Comparison of ENCODE assay signal across 1 cellular context in the genomic region with DNA sequence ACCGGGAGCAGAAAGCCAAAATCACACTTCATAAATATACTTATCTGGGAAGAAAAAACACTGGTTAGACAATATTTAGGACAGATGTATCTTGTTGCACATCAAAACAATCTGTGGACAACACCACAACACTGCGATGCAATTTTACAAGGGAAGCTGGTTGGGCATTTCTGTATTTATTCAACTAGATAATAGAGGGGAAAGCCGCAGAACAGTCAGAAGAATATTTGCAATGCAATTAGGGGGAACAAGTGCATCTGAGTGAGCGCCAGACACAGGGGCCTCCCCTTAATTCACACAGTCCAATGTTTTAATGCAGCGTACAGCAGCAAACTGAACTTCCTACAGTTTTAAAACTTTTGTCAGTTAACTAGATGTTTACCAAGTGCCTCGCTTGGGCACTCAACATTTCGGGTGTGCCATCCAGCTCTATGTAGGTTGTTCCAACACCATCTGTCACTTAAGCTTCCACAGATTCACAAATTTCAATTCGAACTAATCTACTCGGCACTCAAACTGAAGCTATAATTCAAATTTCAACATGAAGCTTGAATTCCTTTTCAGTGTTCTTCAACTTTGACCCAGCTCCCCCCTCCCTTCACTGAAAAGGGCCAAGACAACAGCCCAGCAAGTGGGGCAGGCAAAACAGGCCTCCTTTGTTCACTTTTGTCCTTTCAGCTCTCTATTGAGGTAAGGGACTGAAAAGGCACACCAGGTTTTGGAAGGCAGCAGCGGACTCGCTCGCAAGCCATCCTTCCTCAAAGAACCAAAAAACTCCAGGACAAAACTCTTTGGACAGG.
TF ChIP-seq lines count a peak whose summit lies in the region.

No MANE protein-coding gene starts in this region.

TF ChIP-seq in HEK293, 187 proteins besides CTCF, POLR2A, EP300 and RAD21 (continued from another document and continues in another):
- TF ChIP-seq, protein P1, sequence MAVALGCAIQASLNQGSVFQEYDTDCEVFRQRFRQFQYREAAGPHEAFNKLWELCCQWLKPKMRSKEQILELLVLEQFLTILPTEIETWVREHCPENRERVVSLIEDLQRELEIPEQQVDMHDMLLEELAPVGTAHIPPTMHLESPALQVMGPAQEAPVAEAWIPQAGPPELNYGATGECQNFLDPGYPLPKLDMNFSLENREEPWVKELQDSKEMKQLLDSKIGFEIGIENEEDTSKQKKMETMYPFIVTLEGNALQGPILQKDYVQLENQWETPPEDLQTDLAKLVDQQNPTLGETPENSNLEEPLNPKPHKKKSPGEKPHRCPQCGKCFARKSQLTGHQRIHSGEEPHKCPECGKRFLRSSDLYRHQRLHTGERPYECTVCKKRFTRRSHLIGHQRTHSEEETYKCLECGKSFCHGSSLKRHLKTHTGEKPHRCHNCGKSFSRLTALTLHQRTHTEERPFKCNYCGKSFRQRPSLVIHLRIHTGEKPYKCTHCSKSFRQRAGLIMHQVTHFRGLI (tag by site-specific recombination; IDR thresholded peaks at IDR 0.05): peak; percentile 96
- no peak for TF ChIP-seq PRDM1 (tag by site-specific recombination; IDR thresholded peaks at IDR 0.05)
- no peak for TF ChIP-seq ZNF555 (tag by site-specific recombination; conservative IDR thresholded peaks at IDR 0.05)
- no peak for TF ChIP-seq ZNF433 (tag by site-specific recombination; IDR thresholded peaks at IDR 0.05; ENCODE audit: low read depth)
- TF ChIP-seq, protein P2, sequence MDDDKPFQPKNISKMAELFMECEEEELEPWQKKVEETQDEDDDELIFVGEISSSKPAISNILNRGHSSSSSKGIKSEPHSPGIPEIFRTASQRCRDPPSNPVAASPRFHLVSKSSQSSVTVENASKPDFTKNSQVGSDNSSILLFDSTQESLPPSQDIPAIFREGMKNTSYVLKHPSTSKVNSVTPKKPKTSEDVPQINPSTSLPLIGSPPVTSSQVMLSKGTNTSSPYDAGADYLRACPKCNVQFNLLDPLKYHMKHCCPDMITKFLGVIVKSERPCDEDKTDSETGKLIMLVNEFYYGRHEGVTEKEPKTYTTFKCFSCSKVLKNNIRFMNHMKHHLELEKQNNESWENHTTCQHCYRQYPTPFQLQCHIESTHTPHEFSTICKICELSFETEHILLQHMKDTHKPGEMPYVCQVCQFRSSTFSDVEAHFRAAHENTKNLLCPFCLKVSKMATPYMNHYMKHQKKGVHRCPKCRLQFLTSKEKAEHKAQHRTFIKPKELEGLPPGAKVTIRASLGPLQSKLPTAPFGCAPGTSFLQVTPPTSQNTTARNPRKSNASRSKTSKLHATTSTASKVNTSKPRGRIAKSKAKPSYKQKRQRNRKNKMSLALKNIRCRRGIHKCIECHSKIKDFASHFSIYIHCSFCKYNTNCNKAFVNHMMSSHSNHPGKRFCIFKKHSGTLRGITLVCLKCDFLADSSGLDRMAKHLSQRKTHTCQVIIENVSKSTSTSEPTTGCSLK (tag by site-specific recombination; IDR thresholded peaks at IDR 0.05): no peak
- TF ChIP-seq, protein P3, sequence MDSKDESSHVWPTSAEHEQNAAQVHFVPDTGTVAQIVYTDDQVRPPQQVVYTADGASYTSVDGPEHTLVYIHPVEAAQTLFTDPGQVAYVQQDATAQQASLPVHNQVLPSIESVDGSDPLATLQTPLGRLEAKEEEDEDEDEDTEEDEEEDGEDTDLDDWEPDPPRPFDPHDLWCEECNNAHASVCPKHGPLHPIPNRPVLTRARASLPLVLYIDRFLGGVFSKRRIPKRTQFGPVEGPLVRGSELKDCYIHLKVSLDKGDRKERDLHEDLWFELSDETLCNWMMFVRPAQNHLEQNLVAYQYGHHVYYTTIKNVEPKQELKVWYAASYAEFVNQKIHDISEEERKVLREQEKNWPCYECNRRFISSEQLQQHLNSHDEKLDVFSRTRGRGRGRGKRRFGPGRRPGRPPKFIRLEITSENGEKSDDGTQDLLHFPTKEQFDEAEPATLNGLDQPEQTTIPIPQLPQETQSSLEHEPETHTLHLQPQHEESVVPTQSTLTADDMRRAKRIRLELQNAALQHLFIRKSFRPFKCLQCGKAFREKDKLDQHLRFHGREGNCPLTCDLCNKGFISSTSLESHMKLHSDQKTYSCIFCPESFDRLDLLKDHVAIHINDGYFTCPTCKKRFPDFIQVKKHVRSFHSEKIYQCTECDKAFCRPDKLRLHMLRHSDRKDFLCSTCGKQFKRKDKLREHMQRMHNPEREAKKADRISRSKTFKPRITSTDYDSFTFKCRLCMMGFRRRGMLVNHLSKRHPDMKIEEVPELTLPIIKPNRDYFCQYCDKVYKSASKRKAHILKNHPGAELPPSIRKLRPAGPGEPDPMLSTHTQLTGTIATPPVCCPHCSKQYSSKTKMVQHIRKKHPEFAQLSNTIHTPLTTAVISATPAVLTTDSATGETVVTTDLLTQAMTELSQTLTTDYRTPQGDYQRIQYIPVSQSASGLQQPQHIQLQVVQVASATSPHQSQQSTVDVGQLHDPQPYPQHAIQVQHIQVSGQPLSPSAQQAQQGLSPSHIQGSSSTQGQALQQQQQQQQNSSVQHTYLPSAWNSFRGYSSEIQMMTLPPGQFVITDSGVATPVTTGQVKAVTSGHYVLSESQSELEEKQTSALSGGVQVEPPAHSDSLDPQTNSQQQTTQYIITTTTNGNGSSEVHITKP (tag by site-specific recombination; IDR thresholded peaks at IDR 0.05): peak; percentile 69
- TF ChIP-seq ZNF211 (tag by site-specific recombination; IDR thresholded peaks at IDR 0.05; ENCODE audit: low read depth): no peak
- peak; percentile 45 for TF ChIP-seq ZNF335 (tag by site-specific recombination; conservative IDR thresholded peaks at IDR 0.05)
- no peak for TF ChIP-seq ZNF174 (tag by site-specific recombination; IDR thresholded peaks at IDR 0.05)
- TF ChIP-seq, protein P4, sequence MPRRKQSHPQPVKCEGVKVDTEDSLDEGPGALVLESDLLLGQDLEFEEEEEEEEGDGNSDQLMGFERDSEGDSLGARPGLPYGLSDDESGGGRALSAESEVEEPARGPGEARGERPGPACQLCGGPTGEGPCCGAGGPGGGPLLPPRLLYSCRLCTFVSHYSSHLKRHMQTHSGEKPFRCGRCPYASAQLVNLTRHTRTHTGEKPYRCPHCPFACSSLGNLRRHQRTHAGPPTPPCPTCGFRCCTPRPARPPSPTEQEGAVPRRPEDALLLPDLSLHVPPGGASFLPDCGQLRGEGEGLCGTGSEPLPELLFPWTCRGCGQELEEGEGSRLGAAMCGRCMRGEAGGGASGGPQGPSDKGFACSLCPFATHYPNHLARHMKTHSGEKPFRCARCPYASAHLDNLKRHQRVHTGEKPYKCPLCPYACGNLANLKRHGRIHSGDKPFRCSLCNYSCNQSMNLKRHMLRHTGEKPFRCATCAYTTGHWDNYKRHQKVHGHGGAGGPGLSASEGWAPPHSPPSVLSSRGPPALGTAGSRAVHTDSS (tag by site-specific recombination; IDR thresholded peaks at IDR 0.05): no peak
- no peak for TF ChIP-seq ZNF677 (tag by site-specific recombination; IDR thresholded peaks at IDR 0.05)
- no peak for TF ChIP-seq ZNF274 (IDR thresholded peaks at IDR 0.05; ENCODE audit: low read length)
- TF ChIP-seq ZNF274 (tag by site-specific recombination; IDR thresholded peaks at IDR 0.05; ENCODE audit: borderline replicate concordance): no peak
- peak; percentile 67 for TF ChIP-seq ZNF24 (tag by site-specific recombination; IDR thresholded peaks at IDR 0.05)
- TF ChIP-seq ZNF302 (tag by site-specific recombination; IDR thresholded peaks at IDR 0.05; ENCODE audit: low read depth): no peak
- no peak for TF ChIP-seq ZNF214 (tag by site-specific recombination; IDR thresholded peaks at IDR 0.05; ENCODE audit: borderline replicate concordance)
- no peak for TF ChIP-seq SALL2 (tag by site-specific recombination; IDR thresholded peaks at IDR 0.05; ENCODE audit: borderline replicate concordance)
- TF ChIP-seq IKZF3 (tag by site-specific recombination; IDR thresholded peaks at IDR 0.05): no peak
- no peak for TF ChIP-seq ZNF138 (tag by site-specific recombination; IDR thresholded peaks at IDR 0.05; ENCODE audit: borderline replicate concordance)
- TF ChIP-seq, protein P5, sequence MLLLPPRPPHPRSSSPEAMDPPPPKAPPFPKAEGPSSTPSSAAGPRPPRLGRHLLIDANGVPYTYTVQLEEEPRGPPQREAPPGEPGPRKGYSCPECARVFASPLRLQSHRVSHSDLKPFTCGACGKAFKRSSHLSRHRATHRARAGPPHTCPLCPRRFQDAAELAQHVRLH (tag by site-specific recombination; IDR thresholded peaks at IDR 0.05): no peak
- TF ChIP-seq, protein P6, sequence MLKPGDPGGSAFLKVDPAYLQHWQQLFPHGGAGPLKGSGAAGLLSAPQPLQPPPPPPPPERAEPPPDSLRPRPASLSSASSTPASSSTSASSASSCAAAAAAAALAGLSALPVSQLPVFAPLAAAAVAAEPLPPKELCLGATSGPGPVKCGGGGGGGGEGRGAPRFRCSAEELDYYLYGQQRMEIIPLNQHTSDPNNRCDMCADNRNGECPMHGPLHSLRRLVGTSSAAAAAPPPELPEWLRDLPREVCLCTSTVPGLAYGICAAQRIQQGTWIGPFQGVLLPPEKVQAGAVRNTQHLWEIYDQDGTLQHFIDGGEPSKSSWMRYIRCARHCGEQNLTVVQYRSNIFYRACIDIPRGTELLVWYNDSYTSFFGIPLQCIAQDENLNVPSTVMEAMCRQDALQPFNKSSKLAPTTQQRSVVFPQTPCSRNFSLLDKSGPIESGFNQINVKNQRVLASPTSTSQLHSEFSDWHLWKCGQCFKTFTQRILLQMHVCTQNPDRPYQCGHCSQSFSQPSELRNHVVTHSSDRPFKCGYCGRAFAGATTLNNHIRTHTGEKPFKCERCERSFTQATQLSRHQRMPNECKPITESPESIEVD (tag by site-specific recombination; IDR thresholded peaks at IDR 0.05): peak; percentile 88
- TF ChIP-seq, protein P7, sequence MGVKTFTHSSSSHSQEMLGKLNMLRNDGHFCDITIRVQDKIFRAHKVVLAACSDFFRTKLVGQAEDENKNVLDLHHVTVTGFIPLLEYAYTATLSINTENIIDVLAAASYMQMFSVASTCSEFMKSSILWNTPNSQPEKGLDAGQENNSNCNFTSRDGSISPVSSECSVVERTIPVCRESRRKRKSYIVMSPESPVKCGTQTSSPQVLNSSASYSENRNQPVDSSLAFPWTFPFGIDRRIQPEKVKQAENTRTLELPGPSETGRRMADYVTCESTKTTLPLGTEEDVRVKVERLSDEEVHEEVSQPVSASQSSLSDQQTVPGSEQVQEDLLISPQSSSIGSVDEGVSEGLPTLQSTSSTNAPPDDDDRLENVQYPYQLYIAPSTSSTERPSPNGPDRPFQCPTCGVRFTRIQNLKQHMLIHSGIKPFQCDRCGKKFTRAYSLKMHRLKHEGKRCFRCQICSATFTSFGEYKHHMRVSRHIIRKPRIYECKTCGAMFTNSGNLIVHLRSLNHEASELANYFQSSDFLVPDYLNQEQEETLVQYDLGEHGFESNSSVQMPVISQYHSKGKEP (tag by site-specific recombination; IDR thresholded peaks at IDR 0.05): peak; percentile 56; the same call in 1 of the 2 replicates
- TF ChIP-seq, protein P8, sequence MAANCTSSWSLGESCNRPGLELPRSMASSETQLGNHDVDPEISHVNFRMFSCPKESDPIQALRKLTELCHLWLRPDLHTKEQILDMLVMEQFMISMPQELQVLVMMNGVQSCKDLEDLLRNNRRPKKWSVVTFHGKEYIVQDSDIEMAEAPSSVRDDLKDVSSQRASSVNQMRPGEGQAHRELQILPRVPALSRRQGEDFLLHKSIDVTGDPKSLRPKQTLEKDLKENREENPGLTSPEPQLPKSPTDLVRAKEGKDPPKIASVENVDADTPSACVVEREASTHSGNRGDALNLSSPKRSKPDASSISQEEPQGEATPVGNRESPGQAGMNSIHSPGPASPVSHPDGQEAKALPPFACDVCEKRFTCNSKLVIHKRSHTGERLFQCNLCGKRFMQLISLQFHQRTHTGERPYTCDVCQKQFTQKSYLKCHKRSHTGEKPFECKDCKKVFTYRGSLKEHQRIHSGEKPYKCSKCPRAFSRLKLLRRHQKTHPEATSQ (tag by site-specific recombination; IDR thresholded peaks at IDR 0.05): no peak
- TF ChIP-seq ZNF510 (tag by site-specific recombination; IDR thresholded peaks at IDR 0.05; ENCODE audit: insufficient replicate concordance): no peak
- no peak for TF ChIP-seq ZNF366 (tag by site-specific recombination; conservative IDR thresholded peaks at IDR 0.05)
- TF ChIP-seq ZNF37A (tag by site-specific recombination; IDR thresholded peaks at IDR 0.05): no peak
- 0 out of 2 replicates have a peak, but pooled peaks have one; percentile 40 for TF ChIP-seq ZEB2 (tag by site-specific recombination; IDR thresholded peaks at IDR 0.05)
- no peak for TF ChIP-seq ZNF16 (tag by site-specific recombination; IDR thresholded peaks at IDR 0.05; ENCODE audit: low read depth)
- TF ChIP-seq, protein P9, sequence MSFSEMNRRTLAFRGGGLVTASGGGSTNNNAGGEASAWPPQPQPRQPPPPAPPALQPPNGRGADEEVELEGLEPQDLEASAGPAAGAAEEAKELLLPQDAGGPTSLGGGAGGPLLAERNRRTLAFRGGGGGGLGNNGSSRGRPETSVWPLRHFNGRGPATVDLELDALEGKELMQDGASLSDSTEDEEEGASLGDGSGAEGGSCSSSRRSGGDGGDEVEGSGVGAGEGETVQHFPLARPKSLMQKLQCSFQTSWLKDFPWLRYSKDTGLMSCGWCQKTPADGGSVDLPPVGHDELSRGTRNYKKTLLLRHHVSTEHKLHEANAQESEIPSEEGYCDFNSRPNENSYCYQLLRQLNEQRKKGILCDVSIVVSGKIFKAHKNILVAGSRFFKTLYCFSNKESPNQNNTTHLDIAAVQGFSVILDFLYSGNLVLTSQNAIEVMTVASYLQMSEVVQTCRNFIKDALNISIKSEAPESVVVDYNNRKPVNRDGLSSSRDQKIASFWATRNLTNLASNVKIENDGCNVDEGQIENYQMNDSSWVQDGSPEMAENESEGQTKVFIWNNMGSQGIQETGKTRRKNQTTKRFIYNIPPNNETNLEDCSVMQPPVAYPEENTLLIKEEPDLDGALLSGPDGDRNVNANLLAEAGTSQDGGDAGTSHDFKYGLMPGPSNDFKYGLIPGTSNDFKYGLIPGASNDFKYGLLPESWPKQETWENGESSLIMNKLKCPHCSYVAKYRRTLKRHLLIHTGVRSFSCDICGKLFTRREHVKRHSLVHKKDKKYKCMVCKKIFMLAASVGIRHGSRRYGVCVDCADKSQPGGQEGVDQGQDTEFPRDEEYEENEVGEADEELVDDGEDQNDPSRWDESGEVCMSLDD (tag by site-specific recombination; IDR thresholded peaks at IDR 0.05): no peak
- no peak for TF ChIP-seq ZNF561 (tag by site-specific recombination; IDR thresholded peaks at IDR 0.05; ENCODE audit: borderline replicate concordance)
- no peak for TF ChIP-seq ZNF112 (tag by site-specific recombination; IDR thresholded peaks at IDR 0.05)
- TF ChIP-seq, protein P10, sequence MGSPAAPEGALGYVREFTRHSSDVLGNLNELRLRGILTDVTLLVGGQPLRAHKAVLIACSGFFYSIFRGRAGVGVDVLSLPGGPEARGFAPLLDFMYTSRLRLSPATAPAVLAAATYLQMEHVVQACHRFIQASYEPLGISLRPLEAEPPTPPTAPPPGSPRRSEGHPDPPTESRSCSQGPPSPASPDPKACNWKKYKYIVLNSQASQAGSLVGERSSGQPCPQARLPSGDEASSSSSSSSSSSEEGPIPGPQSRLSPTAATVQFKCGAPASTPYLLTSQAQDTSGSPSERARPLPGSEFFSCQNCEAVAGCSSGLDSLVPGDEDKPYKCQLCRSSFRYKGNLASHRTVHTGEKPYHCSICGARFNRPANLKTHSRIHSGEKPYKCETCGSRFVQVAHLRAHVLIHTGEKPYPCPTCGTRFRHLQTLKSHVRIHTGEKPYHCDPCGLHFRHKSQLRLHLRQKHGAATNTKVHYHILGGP (tag by site-specific recombination; IDR thresholded peaks at IDR 0.05): no peak
- TF ChIP-seq YY1 (tag by site-specific recombination; IDR thresholded peaks at IDR 0.05): no peak
- TF ChIP-seq OSR2 (tag by site-specific recombination; IDR thresholded peaks at IDR 0.05): peak; percentile 31; the same call in 1 of the 2 replicates
- TF ChIP-seq ZNF837 (tag by site-specific recombination; IDR thresholded peaks at IDR 0.05): no peak
